Comparison of ENCODE assay signal across 1 cellular context in genomic region chr2:158671381-158672245, GRCh38.
TF ChIP-seq lines count a peak whose summit lies in the region.

No MANE protein-coding gene starts in this region.

TF ChIP-seq in SK-N-SH, 30 proteins besides CTCF, POLR2A, EP300 and RAD21 (continued from another document):
- TF ChIP-seq, protein P1, sequence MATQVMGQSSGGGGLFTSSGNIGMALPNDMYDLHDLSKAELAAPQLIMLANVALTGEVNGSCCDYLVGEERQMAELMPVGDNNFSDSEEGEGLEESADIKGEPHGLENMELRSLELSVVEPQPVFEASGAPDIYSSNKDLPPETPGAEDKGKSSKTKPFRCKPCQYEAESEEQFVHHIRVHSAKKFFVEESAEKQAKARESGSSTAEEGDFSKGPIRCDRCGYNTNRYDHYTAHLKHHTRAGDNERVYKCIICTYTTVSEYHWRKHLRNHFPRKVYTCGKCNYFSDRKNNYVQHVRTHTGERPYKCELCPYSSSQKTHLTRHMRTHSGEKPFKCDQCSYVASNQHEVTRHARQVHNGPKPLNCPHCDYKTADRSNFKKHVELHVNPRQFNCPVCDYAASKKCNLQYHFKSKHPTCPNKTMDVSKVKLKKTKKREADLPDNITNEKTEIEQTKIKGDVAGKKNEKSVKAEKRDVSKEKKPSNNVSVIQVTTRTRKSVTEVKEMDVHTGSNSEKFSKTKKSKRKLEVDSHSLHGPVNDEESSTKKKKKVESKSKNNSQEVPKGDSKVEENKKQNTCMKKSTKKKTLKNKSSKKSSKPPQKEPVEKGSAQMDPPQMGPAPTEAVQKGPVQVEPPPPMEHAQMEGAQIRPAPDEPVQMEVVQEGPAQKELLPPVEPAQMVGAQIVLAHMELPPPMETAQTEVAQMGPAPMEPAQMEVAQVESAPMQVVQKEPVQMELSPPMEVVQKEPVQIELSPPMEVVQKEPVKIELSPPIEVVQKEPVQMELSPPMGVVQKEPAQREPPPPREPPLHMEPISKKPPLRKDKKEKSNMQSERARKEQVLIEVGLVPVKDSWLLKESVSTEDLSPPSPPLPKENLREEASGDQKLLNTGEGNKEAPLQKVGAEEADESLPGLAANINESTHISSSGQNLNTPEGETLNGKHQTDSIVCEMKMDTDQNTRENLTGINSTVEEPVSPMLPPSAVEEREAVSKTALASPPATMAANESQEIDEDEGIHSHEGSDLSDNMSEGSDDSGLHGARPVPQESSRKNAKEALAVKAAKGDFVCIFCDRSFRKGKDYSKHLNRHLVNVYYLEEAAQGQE (IDR thresholded peaks at IDR 0.05; ENCODE audit: low read depth, low read length) = no peak
- TF ChIP-seq CHD2 (IDR thresholded peaks at IDR 0.05; ENCODE audit: low read length, partially characterized antibody) = no peak
- no peak for TF ChIP-seq FOSL2 (IDR thresholded peaks at IDR 0.05; ENCODE audit: borderline replicate concordance, low read depth)
